ENCODE assay signal across 16 cellular contexts in the genomic region with DNA sequence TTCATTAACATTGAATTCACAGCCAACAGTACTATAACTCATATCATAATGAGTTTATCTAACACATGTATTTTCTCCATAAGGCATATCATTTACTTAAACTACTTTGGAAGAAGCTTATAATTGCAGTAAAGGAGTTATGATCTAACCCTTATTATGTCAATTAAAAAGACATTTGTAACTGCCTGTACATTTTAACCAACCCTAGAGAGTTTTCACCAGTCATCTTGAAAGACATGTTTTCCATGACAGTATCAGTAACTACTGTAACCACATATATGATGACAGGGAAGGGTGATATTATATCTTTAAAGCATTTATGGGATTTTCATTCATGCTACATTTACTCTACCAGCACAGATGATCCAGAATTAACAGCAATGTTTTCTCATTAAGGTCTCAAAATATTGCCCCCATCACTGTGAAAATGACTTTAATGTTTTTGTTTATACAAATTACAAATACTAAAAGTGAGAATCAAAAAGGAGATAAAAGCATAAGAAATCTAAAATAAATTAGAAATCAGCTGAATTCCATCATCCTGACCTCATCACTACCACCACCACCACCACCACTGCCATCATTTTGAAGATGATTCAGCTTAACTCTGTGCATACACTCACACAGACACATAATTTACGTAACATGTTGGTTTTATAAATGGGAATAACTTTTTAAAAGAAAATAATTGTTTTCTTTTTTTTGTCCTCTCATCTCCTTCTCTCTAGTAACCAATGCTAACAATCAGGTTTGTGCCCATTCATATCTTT. TPM values are rescaled to one million over a fixed set of nuclear protein-coding genes. Genes with fewer than 3 reads are reported as not detected.
A peak's percentile ranks its signal among the peaks of the same experiment; 100 is the strongest.
DNase-seq lines count a peak whose midpoint lies in the region; ATAC-seq and TF ChIP-seq lines count a peak whose summit lies in the region.
"Had no signal": no experiment of that assay in that cellular context is flagged by ENCODE, and none has a peak within 500 bp of the region (broad histone marks: within the 10 kb centered on the region; RNA-seq: fewer than 3 reads in every experiment).

No MANE protein-coding gene starts in this region.

- H3K4me3 ChIP-seq in RWPE2 (ENCODE audit: severe bottlenecking), result no peak overlapping the region
- H3K4me3 ChIP-seq: BLaER1, gastrocnemius medialis, pancreas, tibial artery had no signal

- no peaks in the 10 kb centered on the region for H3K9me3 ChIP-seq in RWPE2 (ENCODE audit: severe bottlenecking)
- H3K9me3 ChIP-seq: gastrocnemius medialis, pancreas, tibial artery had no signal

- peaks cover 39% of the 10 kb centered on the region for H3K4me1 Mint-ChIP-seq in activated naive CD8-positive, alpha-beta T cell (ENCODE audit: low read depth)
- H3K4me1 Mint-ChIP-seq in activated naive CD8-positive, alpha-beta T cell treated with anti-CD3 and anti-CD28 coated beads for 36 hours, result peaks cover 35% of the 10 kb centered on the region

- H3K4me3 Mint-ChIP-seq in activated naive CD8-positive, alpha-beta T cell, result peak overlapping the region; percentile 4
- no peak overlapping the region for H3K4me3 Mint-ChIP-seq in activated naive CD8-positive, alpha-beta T cell treated with anti-CD3 and anti-CD28 coated beads for 36 hours
- H3K4me3 Mint-ChIP-seq: immature natural killer cell had no signal

- peaks cover 11% of the 10 kb centered on the region for H3K36me3 Mint-ChIP-seq in activated naive CD8-positive, alpha-beta T cell
- peaks cover 34% of the 10 kb centered on the region for H3K36me3 Mint-ChIP-seq in activated naive CD8-positive, alpha-beta T cell treated with anti-CD3 and anti-CD28 coated beads for 36 hours

- ATAC-seq in RWPE2 (ENCODE audit: low read depth) (peak; percentile 44; the same call in 1 of the 3 replicates), HG02870 (IDR thresholded peaks at IDR 0.05; ENCODE audit: unreplicated experiment) (no peak)
- ATAC-seq: gastrocnemius medialis, pancreas had no signal

- peaks cover 3% of the 10 kb centered on the region for H3K4me1 ChIP-seq in RWPE2 (ENCODE audit: insufficient read depth, poor library complexity, severe bottlenecking)
- H3K4me1 ChIP-seq: BLaER1, pancreas had no signal

- no peaks in the 10 kb centered on the region for H3K27me3 Mint-ChIP-seq in activated naive CD8-positive, alpha-beta T cell
- no peaks in the 10 kb centered on the region for H3K27me3 Mint-ChIP-seq in activated naive CD8-positive, alpha-beta T cell treated with anti-CD3 and anti-CD28 coated beads for 36 hours

- no peaks in the 10 kb centered on the region for H3K27me3 ChIP-seq in RWPE2 (ENCODE audit: insufficient read depth, poor library complexity, severe bottlenecking)
- H3K27me3 ChIP-seq: BLaER1, gastrocnemius medialis, pancreas, tibial artery had no signal

- H3K9me3 Mint-ChIP-seq in activated naive CD8-positive, alpha-beta T cell (ENCODE audit: low read depth), result no peaks in the 10 kb centered on the region
- no peaks in the 10 kb centered on the region for H3K9me3 Mint-ChIP-seq in activated naive CD8-positive, alpha-beta T cell treated with anti-CD3 and anti-CD28 coated beads for 36 hours
- H3K9me3 Mint-ChIP-seq: immature natural killer cell had no signal

- DNase-seq in activated naive CD8-positive, alpha-beta T cell treated with anti-CD3 and anti-CD28 coated beads for 36 hours, result no peak
- no peak for DNase-seq in RWPE2 (ENCODE audit: low spot score)
- DNase-seq in fibroblast of peridontal ligament (ENCODE audit: extremely low read depth), result peak; percentile 69
- DNase-seq in stromal cell of bone marrow (ENCODE audit: low read depth), result peak; percentile 27
- no peak for DNase-seq in nucleus accumbens (lab: John Stamatoyannopoulos, UW)
- DNase-seq in effector CD8-positive, alpha-beta T cell (lab: John Stamatoyannopoulos, UW), result no peak
- DNase-seq: DMS79; gastrocnemius medialis; immature natural killer cell; stimulated activated CD4-positive, alpha-beta T cell treated with anti-CD3 and anti-CD28 coated beads, Interleukin-12 subunit alpha, Interleukin-12 subunit beta, amount 100 ng/mL, for 4 hours; tibial artery; WERI-Rb-1 had no signal

- no peak overlapping the region for H3K27ac Mint-ChIP-seq in activated naive CD8-positive, alpha-beta T cell
- no peak overlapping the region for H3K27ac Mint-ChIP-seq in activated naive CD8-positive, alpha-beta T cell treated with anti-CD3 and anti-CD28 coated beads for 36 hours
- H3K27ac Mint-ChIP-seq: immature natural killer cell had no signal

- no peak overlapping the region for H3K27ac ChIP-seq in RWPE2 (ENCODE audit: poor library complexity, severe bottlenecking)
- H3K27ac ChIP-seq: BLaER1, gastrocnemius medialis, pancreas, tibial artery, WERI-Rb-1 had no signal

- 0 out of 2 replicates have a peak, but pooled peaks cover 5% of the 10 kb centered on the region for H3K36me3 ChIP-seq in RWPE2 (ENCODE audit: low read depth)
- H3K36me3 ChIP-seq: gastrocnemius medialis, pancreas, tibial artery, WERI-Rb-1 had no signal

- no peak for TF ChIP-seq CTCF in RWPE2 (IDR thresholded peaks at IDR 0.05; ENCODE audit: poor library complexity, severe bottlenecking)

RNA-seq across cellular contexts. Expression of gene MKLN1, which starts 53.6 kb away (rescaled TPM):
- total RNA-seq in activated naive CD8-positive, alpha-beta T cell treated with anti-CD3 and anti-CD28 coated beads for 36 hours, result 10 to 100 TPM; 32.4 to 36.7 TPM

Comparison
In these comparisons a context has a peak if more than half of its experiments do, and no peak if none do; other contexts are left out.
1. DNase-seq: peak in fibroblast of peridontal ligament (single experiment) and stromal cell of bone marrow (single experiment); none in activated naive CD8-positive, alpha-beta T cell treated with anti-CD3 and anti-CD28 coated beads for 36 hours (single experiment), RWPE2 (single experiment), nucleus accumbens (0 of 56) and effector CD8-positive, alpha-beta T cell (single experiment).